ENCODE assay signal across 26 cellular contexts in genomic region chr21:29827236-29827635, GRCh38.
"Had no signal": no experiment of that assay in that cellular context is flagged by ENCODE, and none has a peak within 500 bp of the region (broad histone marks: within the 10 kb centered on the region; RNA-seq: fewer than 3 reads in every experiment).

No MANE protein-coding gene starts in this region.

- H3K27ac ChIP-seq: colonic mucosa, dorsolateral prefrontal cortex, epithelial cell of prostate, heart left ventricle, neutrophil, ovary, prostate gland, thyroid gland, upper lobe of right lung, VCaP had no signal

- H3K4me1 Mint-ChIP-seq: activated CD4-positive, alpha-beta memory T cell treated with anti-CD3 and anti-CD28 coated beads, Interleukin-2, amount 10 ng/mL, durations not matched to agents 7 days and 5 days; activated CD4-positive, alpha-beta T cell treated with anti-CD3 and anti-CD28 coated beads, Interleukin-2, amount 10 ng/mL, durations not matched to agents 24 days and 14 days; activated naive CD4-positive, alpha-beta T cell treated with anti-CD3 and anti-CD28 coated beads, Interleukin-2, amount 10 ng/mL, durations not matched to agents 7 days and 5 days; central memory CD8-positive, alpha-beta T cell; memory B cell; nephron had no signal

- H3K4me3 ChIP-seq: colonic mucosa, dorsolateral prefrontal cortex, heart left ventricle, ovary, prostate gland, thyroid gland, upper lobe of right lung had no signal

- ATAC-seq: activated CD4-positive, CD25-positive, alpha-beta regulatory T cell treated with anti-CD3 and anti-CD28 coated beads, Interleukin-2, amount 50 U/mL, for 24 hours; activated T-cell treated with anti-CD3 and anti-CD28 coated beads, Interleukin-2, amount 50 U/mL, for 72 hours; heart left ventricle; left cardiac atrium; stimulated activated naive CD8-positive, alpha-beta T cell treated with anti-CD3 and anti-CD28 coated beads, Interleukin-15, Interleukin-2, amounts not matched to agents 100 U/mL and 50 U/mL, for 24 hours; upper lobe of right lung had no signal

- H3K9me3 Mint-ChIP-seq: activated CD4-positive, alpha-beta T cell treated with anti-CD3 and anti-CD28 coated beads, Interleukin-2, amount 10 ng/mL, durations not matched to agents 24 days and 14 days had no signal

- H3K4me3 Mint-ChIP-seq: activated CD4-positive, alpha-beta memory T cell treated with anti-CD3 and anti-CD28 coated beads, Interleukin-2, amount 10 ng/mL, durations not matched to agents 7 days and 5 days; activated CD4-positive, alpha-beta T cell treated with anti-CD3 and anti-CD28 coated beads, Interleukin-2, amount 10 ng/mL, durations not matched to agents 24 days and 14 days; activated naive CD4-positive, alpha-beta T cell treated with anti-CD3 and anti-CD28 coated beads, Interleukin-2, amount 10 ng/mL, durations not matched to agents 7 days and 5 days; activated T-cell treated with anti-CD3 and anti-CD28 coated beads, Interleukin-2, amount 50 U/mL, for 72 hours; brain; central memory CD8-positive, alpha-beta T cell; memory B cell; nephron had no signal

- H3K4me1 ChIP-seq: colonic mucosa, heart left ventricle, prostate gland, thyroid gland, upper lobe of right lung had no signal

- H3K27me3 Mint-ChIP-seq: activated CD4-positive, alpha-beta memory T cell treated with anti-CD3 and anti-CD28 coated beads, Interleukin-2, amount 10 ng/mL, durations not matched to agents 7 days and 5 days; activated naive CD4-positive, alpha-beta T cell treated with anti-CD3 and anti-CD28 coated beads, Interleukin-2, amount 10 ng/mL, durations not matched to agents 7 days and 5 days; central memory CD8-positive, alpha-beta T cell; memory B cell had no signal

- H3K36me3 ChIP-seq: colonic mucosa, heart left ventricle, neutrophil, ovary, prostate gland, thyroid gland, upper lobe of right lung had no signal

- H3K9me3 ChIP-seq: colonic mucosa, neutrophil, prostate gland, thyroid gland had no signal

- H3K27ac Mint-ChIP-seq: activated CD4-positive, alpha-beta memory T cell treated with anti-CD3 and anti-CD28 coated beads, Interleukin-2, amount 10 ng/mL, durations not matched to agents 7 days and 5 days; activated CD4-positive, alpha-beta T cell treated with anti-CD3 and anti-CD28 coated beads, Interleukin-2, amount 10 ng/mL, durations not matched to agents 24 days and 14 days; activated naive CD4-positive, alpha-beta T cell treated with anti-CD3 and anti-CD28 coated beads, Interleukin-2, amount 10 ng/mL, durations not matched to agents 7 days and 5 days; activated T-cell treated with anti-CD3 and anti-CD28 coated beads, Interleukin-2, amount 50 U/mL, for 72 hours; brain; memory B cell; nephron had no signal

- DNase-seq: activated CD4-positive, alpha-beta memory T cell treated with anti-CD3 and anti-CD28 coated beads, Interleukin-2, amount 10 ng/mL, durations not matched to agents 7 days and 5 days; activated CD4-positive, alpha-beta T cell treated with anti-CD3 and anti-CD28 coated beads, Interleukin-2, amount 10 ng/mL, durations not matched to agents 24 days and 14 days; activated effector memory CD4-positive, alpha-beta T cell treated with anti-CD3 and anti-CD28 coated beads, Interleukin-2, amount 50 U/mL, for 16 hours; activated naive CD4-positive, alpha-beta T cell treated with anti-CD3 and anti-CD28 coated beads, Interleukin-2, amount 10 ng/mL, durations not matched to agents 7 days and 5 days; activated T-cell treated with anti-CD3 and anti-CD28 coated beads, Interleukin-2, amount 50 U/mL, for 72 hours; aorta; colonic mucosa; dorsolateral prefrontal cortex; heart left ventricle; islet precursor cell; left cardiac atrium; ovary; stimulated activated CD4-positive, alpha-beta T cell treated with anti-CD3 and anti-CD28 coated beads, Interleukin-4, amount 100 ng/mL, for 4 hours; stimulated activated naive CD8-positive, alpha-beta T cell treated with anti-CD3 and anti-CD28 coated beads, Interleukin-15, Interleukin-2, amounts not matched to agents 100 U/mL and 50 U/mL, for 24 hours; substantia nigra; thyroid gland; upper lobe of right lung had no signal

- H3K27me3 ChIP-seq: colonic mucosa, dorsolateral prefrontal cortex, heart left ventricle, neutrophil, ovary, thyroid gland, upper lobe of right lung had no signal

- H3K36me3 Mint-ChIP-seq: activated naive CD4-positive, alpha-beta T cell treated with anti-CD3 and anti-CD28 coated beads, Interleukin-2, amount 10 ng/mL, durations not matched to agents 7 days and 5 days; brain; memory B cell had no signal
